ENCODE assay signal across 8 cellular contexts in the genomic region with DNA sequence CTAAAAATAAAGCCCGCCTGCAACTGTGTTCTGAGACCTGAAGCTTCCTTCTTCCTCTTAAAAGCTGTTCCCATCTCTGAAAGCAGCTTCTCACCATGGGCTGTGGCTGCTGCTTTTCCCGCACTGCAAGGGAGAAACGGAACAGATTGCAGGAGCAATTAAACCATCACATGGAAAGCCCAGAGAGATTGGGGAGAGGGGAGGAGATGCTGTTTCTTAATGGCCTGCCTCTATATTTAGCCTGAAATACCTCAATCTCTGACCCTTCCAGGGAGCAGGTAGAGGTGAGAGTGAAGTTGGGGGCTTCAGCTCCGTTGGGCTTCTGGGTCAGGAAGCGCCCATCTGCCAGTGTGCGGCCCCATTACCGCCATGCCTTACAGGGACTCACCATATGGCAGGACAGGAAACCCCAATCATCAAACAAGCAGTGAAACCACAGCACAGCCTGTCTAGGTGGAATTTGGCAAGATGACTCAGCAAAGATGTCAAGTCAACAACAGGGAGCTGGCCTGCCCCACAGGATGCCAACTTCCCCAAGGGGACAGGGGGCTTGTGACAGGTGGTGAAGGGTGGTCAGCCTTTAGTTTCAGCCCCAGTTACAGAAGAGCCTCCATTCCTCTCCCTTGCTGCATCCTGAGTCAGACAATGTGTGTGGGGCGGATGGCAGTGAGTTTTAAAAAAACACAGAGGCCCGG.
A peak's percentile ranks its signal among the peaks of the same experiment; 100 is the strongest.
DNase-seq lines count a peak whose midpoint lies in the region; ATAC-seq and TF ChIP-seq lines count a peak whose summit lies in the region.

No MANE protein-coding gene starts in this region.

- no peaks in the 10 kb centered on the region for H3K9me3 ChIP-seq in spleen

- WGBS in spleen, 5 donors = 8 to 25% (median 22%) methylated on average over 9 of the region's 9 CpGs

- DNase-seq in DMS153 treated with DMSO at 0.1 percent for 48 hours (lab: John Stamatoyannopoulos, UW; ENCODE audit: unreplicated experiment) (peak; percentile 23), NCI-H2029 treated with DMSO at 0.1 percent for 48 hours (lab: John Stamatoyannopoulos, UW) (no peak), NCI-H748 treated with DMSO at 0.1 percent for 48 hours (lab: John Stamatoyannopoulos, UW) (no peak), spleen (no peak), kidney glomerular epithelial cell (lab: John Stamatoyannopoulos, UW) (no peak)

- no peaks in the 10 kb centered on the region for H3K9me3 Mint-ChIP-seq in activated naive CD4-positive, alpha-beta T cell treated with anti-CD3 and anti-CD28 coated beads, Interleukin-2, amount 50 U/mL, for 24 hours

- no peak for TF ChIP-seq POLR2A in spleen (IDR thresholded peaks at IDR 0.05)

- H3K4me3 Mint-ChIP-seq in activated naive CD4-positive, alpha-beta T cell treated with anti-CD3 and anti-CD28 coated beads, Interleukin-2, amount 50 U/mL, for 24 hours = peak overlapping the region; percentile 16

- H3K36me3 Mint-ChIP-seq in activated naive CD4-positive, alpha-beta T cell treated with anti-CD3 and anti-CD28 coated beads, Interleukin-2, amount 50 U/mL, for 24 hours = no peaks in the 10 kb centered on the region

- TF ChIP-seq CTCF in spleen (IDR thresholded peaks at IDR 0.05 in 8 of 11, conservative IDR thresholded peaks at IDR 0.05 in 3 of 11) = no peak

- ATAC-seq in GM19395 (IDR thresholded peaks at IDR 0.05; ENCODE audit: unreplicated experiment) (peak; percentile 73), HG03520 (IDR thresholded peaks at IDR 0.05; ENCODE audit: unreplicated experiment) (peak; percentile 44)

- intact Hi-C loops in spleen (cut with DNase I; ENCODE audit: low total_unique reads) = no loop called here

- H3K4me1 Mint-ChIP-seq in activated naive CD4-positive, alpha-beta T cell treated with anti-CD3 and anti-CD28 coated beads, Interleukin-2, amount 50 U/mL, for 24 hours = peaks cover 19% of the 10 kb centered on the region

- peaks cover 0 to 23% (median 10%) of the 10 kb centered on the region in 6 donors for H3K4me1 ChIP-seq in spleen

- H3K27ac ChIP-seq in spleen = no peak overlapping the region

- no peaks in the 10 kb centered on the region for H3K36me3 ChIP-seq in spleen

- H3K27me3 ChIP-seq in spleen (replicated peaks in 1 of 7) = peaks cover 0 to 41% (median 0%) of the 10 kb centered on the region in 7 donors

- no peak overlapping the region for H3K27ac Mint-ChIP-seq in activated naive CD4-positive, alpha-beta T cell treated with anti-CD3 and anti-CD28 coated beads, Interleukin-2, amount 50 U/mL, for 24 hours

- no peak overlapping the region for H3K4me3 ChIP-seq in spleen

- peaks cover 3% of the 10 kb centered on the region for H3K27me3 Mint-ChIP-seq in activated naive CD4-positive, alpha-beta T cell treated with anti-CD3 and anti-CD28 coated beads, Interleukin-2, amount 50 U/mL, for 24 hours
